In the genomic region with DNA sequence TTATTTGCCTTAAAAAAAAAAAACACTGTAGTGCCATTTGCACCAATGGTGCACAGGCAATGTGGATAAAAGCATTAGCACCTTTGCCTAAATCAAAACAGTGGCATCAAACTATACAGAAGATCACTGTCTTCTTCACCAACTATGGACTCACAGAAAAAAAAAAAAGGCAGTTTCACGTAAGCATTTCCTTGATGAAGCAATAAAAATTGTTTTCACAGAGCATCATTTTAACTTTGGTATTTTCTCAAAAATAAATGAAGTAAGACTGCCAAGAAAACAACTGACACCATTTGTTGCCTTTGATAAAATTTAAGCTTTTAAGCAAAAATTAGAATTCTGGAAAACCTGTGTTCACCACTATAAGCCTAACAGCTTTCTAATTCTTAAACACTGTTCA, we compare ENCODE assay signal across 2 cellular contexts.
TF ChIP-seq lines count a peak whose summit lies in the region.

No MANE protein-coding gene starts in this region.

TF ChIP-seq in SK-N-SH, 30 proteins besides CTCF, POLR2A, EP300 and RAD21 (continued from another document):
- TF ChIP-seq CHD2 (IDR thresholded peaks at IDR 0.05; ENCODE audit: low read length, partially characterized antibody) = no peak
- no peak for TF ChIP-seq SIN3A (IDR thresholded peaks at IDR 0.05; ENCODE audit: borderline replicate concordance, low read depth, low read length)
- TF ChIP-seq RCOR1 (IDR thresholded peaks at IDR 0.05; ENCODE audit: low read length) = no peak
- no peak for TF ChIP-seq TEAD4 (IDR thresholded peaks at IDR 0.05; ENCODE audit: borderline replicate concordance, insufficient read depth)
- TF ChIP-seq TCF12 (IDR thresholded peaks at IDR 0.05) = no peak
TF ChIP-seq in SK-N-SH: peak in this region for 0.

TF ChIP-seq in SK-N-SH treated with all-trans-retinoic acid at 6 μM for 48 hours, 23 proteins besides CTCF, POLR2A, EP300 and RAD21 (continued from another document):
- TF ChIP-seq BACH2 (CRISPR knock-in tag; IDR thresholded peaks at IDR 0.05; ENCODE audit: borderline replicate concordance) (no peak), CSRNP3 (CRISPR knock-in tag; IDR thresholded peaks at IDR 0.05) (no peak), PPARA (CRISPR knock-in tag; IDR thresholded peaks at IDR 0.05; ENCODE audit: borderline replicate concordance) (no peak), PATZ1 (CRISPR knock-in tag; IDR thresholded peaks at IDR 0.05; ENCODE audit: borderline replicate concordance) (no peak), ZNF70 (CRISPR knock-in tag; IDR thresholded peaks at IDR 0.05) (no peak), OSR1 (CRISPR knock-in tag; IDR thresholded peaks at IDR 0.05) (no peak), RARB (CRISPR knock-in tag; IDR thresholded peaks at IDR 0.05) (no peak), SNAI2 (CRISPR knock-in tag; IDR thresholded peaks at IDR 0.05) (no peak)
TF ChIP-seq in SK-N-SH treated with all-trans-retinoic acid at 6 μM for 48 hours: peak in this region for 0.
